In the genomic region with DNA sequence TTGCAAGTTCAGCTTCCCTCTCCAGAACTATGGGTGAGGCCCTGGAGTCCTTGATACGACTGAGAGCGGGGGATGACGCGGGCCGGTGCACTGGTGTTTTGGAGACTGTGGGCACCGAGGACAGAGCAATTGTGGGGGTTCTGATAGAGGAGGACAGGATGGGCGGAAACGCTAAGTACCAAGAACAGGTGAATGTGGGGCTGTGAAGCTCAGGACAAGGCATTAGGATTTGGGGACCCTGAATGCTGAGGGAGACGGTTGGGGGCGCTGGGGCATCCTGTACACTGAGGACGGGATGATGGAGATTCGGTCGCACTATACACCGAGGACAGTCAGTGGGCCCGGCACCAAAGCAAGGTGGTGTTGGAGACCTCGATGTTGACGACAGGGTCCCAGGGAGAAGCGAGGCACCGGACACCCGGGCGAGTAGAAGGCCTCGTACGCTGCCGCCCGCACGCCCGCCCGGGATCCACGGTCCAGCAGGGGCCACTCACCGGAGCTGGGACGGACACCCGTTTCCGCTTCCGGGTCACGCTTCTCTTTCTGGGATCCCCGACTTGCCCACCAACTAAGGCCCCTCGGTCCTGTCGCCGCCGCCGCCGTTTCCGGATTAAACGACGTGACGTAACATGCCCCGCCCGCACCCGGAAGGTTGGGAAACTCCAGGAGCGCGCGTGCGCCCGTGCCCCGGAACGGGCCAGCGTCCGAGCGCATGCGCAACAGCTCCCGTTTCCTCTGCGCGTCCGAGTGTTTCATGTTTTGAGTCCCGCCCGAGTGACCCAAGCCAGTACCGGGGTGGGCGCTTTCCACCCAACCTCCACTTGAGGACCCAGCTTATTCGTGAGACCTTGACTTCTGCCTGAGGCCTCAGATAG, we compare ENCODE assay signal across 8 cellular contexts. TPM values are rescaled to one million over a fixed set of nuclear protein-coding genes. Genes with fewer than 3 reads are reported as not detected.
DNase-seq lines count a peak whose midpoint lies in the region; ATAC-seq, FAIRE-seq and TF ChIP-seq lines count a peak whose summit lies in the region.

Gene CHMP2A (minus strand): TSS at position 612 of the 875 bp plus-strand sequence. CDS start 893 bp downstream, outside the sequence.

- peaks cover 42% of the 10 kb centered on the region for H3K36me3 ChIP-seq in IMR-90 (ENCODE audit: control insufficient read depth, insufficient read depth, low read length)

- H2AK9ac ChIP-seq in IMR-90 (replicated peaks; ENCODE audit: low read depth, low read length, poor library complexity) = peak within 1 kb of the TSS; percentile 100

- dilution Hi-C loops in IMR-90 (cut with HindIII; ENCODE audit: low sequenced_read_pairs, unreplicated experiment) = no loop called here

- ATAC-seq in IMR-90 (ENCODE audit: low read depth) = peak; percentile 30
- ATAC-seq in esophagus mucosa = peak; percentile 60
- ATAC-seq in naive B cell (ENCODE audit: low read depth in 2 of 2) = peak; percentile 37 to 48
- ATAC-seq in stimulated activated memory B cell treated with anti-CD40 and anti-IgM and Interleukin-4, amounts not matched to agents 10 μg/mL and 1 μg/mL and 100 μg/mL, for 72 hours = peak; percentile 65

- peak within 1 kb of the TSS; percentile 97 to 99 for H4K8ac ChIP-seq in IMR-90 (ENCODE audit: low read depth in 2 of 2, low read length in 2 of 2)

- peak within 1 kb of the TSS; percentile 97 for H3K14ac ChIP-seq in IMR-90 (replicated peaks; ENCODE audit: low read depth, low read length)

- H3K4ac ChIP-seq in IMR-90 (ENCODE audit: low read depth, low read length) = peak within 1 kb of the TSS; percentile 95

- no peaks in the 10 kb centered on the region for H3K9me3 Mint-ChIP-seq in naive B cell
- H3K9me3 Mint-ChIP-seq in stimulated activated memory B cell treated with anti-CD40 and anti-IgM and Interleukin-4, amounts not matched to agents 10 μg/mL and 1 μg/mL and 100 μg/mL, for 72 hours = no peaks in the 10 kb centered on the region

- H2AK5ac ChIP-seq in IMR-90 (ENCODE audit: low read depth, low read length) = peak within 1 kb of the TSS; percentile 96

- peak within 1 kb of the TSS; percentile 49 for H2BK120ac ChIP-seq in IMR-90 (ENCODE audit: low read depth, low read length)

- H3K9me1 ChIP-seq in IMR-90 (ENCODE audit: insufficient read depth, low read length) = peaks cover 19% of the 10 kb centered on the region

- CTCF ChIA-PET in IMR-90 (lab: Yijun Ruan, JAX) = no interaction called here

- peak within 1 kb of the TSS; percentile 99 for H3K27ac ChIP-seq in 22Rv1
- peak within 1 kb of the TSS; percentile 82 for H3K27ac ChIP-seq in IMR-90 (ENCODE audit: insufficient read depth, low read length)

- TF ChIP-seq POLR2A in IMR-90 (IDR thresholded peaks at IDR 0.05; ENCODE audit: low read depth, low read length) = peak; percentile 63

- H3K9ac ChIP-seq in IMR-90 (ENCODE audit: low read depth, low read length) = peak within 1 kb of the TSS; percentile 74

- peaks cover 57 to 67% (median 65%) of the 10 kb centered on the region in 3 donors for H3K4me1 Mint-ChIP-seq in naive B cell
- H3K4me1 Mint-ChIP-seq in stimulated activated memory B cell treated with anti-CD40 and anti-IgM and Interleukin-4, amounts not matched to agents 10 μg/mL and 1 μg/mL and 100 μg/mL, for 72 hours = peaks cover 58% of the 10 kb centered on the region

- H3K56ac ChIP-seq in IMR-90 (ENCODE audit: extremely low read depth, insufficient read depth, low read length) = peak within 1 kb of the TSS; percentile 40

- DNase-seq in GM19239 (ENCODE audit: insufficient read length, low spot score) (peak; percentile 87), IMR-90 (peak; percentile 95), naive B cell (peak; percentile 98), MV-4-11 (lab: John Stamatoyannopoulos, UW) (no peak)
- DNase-seq in activated CD8-positive, alpha-beta memory T cell treated with anti-CD3 and anti-CD28 coated beads, Interleukin-2, amount 50 U/mL, for 4 hours = peak; percentile 98

- H4K91ac ChIP-seq in IMR-90 (ENCODE audit: insufficient read depth, low read depth, low read length) = peak within 1 kb of the TSS; percentile 91

- 2% methylated on average over 48 of the region's 69 CpGs; no CpG with 5 or more reads in 1 of the 2 experiments for WGBS in IMR-90 (ENCODE audit: extremely low coverage in 2 of 2, insufficient read length in 1 of 2), 2 experiments

- intact Hi-C loops in IMR-90 (cut with micrococcal nuclease) = no loop called here

- peaks cover 19% of the 10 kb centered on the region for H3K4me1 ChIP-seq in IMR-90 (ENCODE audit: control insufficient read depth, insufficient read depth, low read length)

- TF ChIP-seq RAD21 in IMR-90 (IDR thresholded peaks at IDR 0.05; ENCODE audit: low read length) = 0 out of 2 replicates have a peak, but pooled peaks have one; percentile 10

- H3K23ac ChIP-seq in IMR-90 (ENCODE audit: low read depth, low read length) = peak within 1 kb of the TSS; percentile 86

- no peaks in the 10 kb centered on the region for H3K27me3 ChIP-seq in IMR-90 (ENCODE audit: control insufficient read depth, insufficient read depth, low read length)

- POLR2A ChIA-PET in IMR-90 (lab: Charles Lee; ENCODE audit: unreplicated experiment) = interaction anchor here (0.6 kb wide), 1 partner anchor 11 kb away, joined by 3 read pairs; the partner anchor contains the start of gene TRIM28

- H4K5ac ChIP-seq in IMR-90 (ENCODE audit: low read depth, low read length) = peak within 1 kb of the TSS; percentile 80

- H3K36me3 Mint-ChIP-seq in naive B cell = peaks cover 0 to 33% of the 10 kb centered on the region in 2 donors
- H3K36me3 Mint-ChIP-seq in stimulated activated memory B cell treated with anti-CD40 and anti-IgM and Interleukin-4, amounts not matched to agents 10 μg/mL and 1 μg/mL and 100 μg/mL, for 72 hours = peaks cover 60% of the 10 kb centered on the region

- H2AFZ ChIP-seq in IMR-90 (replicated peaks; ENCODE audit: low read length, poor library complexity) = peak within 1 kb of the TSS; percentile 96

- no peak within 1 kb of the TSS for H2BK15ac ChIP-seq in IMR-90 (ENCODE audit: low read depth, low read length)

- no peaks in the 10 kb centered on the region for H3K27me3 Mint-ChIP-seq in naive B cell
- no peaks in the 10 kb centered on the region for H3K27me3 Mint-ChIP-seq in stimulated activated memory B cell treated with anti-CD40 and anti-IgM and Interleukin-4, amounts not matched to agents 10 μg/mL and 1 μg/mL and 100 μg/mL, for 72 hours

- no TSS peak for BruUV-seq in IMR-90 (replicated peaks; lab: Mats Ljungman, UMichigan)

- peak within 1 kb of the TSS; percentile 91 to 99 (median 96) for H3K4me3 Mint-ChIP-seq in naive B cell
- H3K4me3 Mint-ChIP-seq in stimulated activated memory B cell treated with anti-CD40 and anti-IgM and Interleukin-4, amounts not matched to agents 10 μg/mL and 1 μg/mL and 100 μg/mL, for 72 hours = peak within 1 kb of the TSS; percentile 89

- H2BK20ac ChIP-seq in IMR-90 (ENCODE audit: low read depth, low read length) = no peak within 1 kb of the TSS

- peak within 1 kb of the TSS; percentile 55 for H3K4me3 ChIP-seq in IMR-90 (ENCODE audit: insufficient read depth, low read depth, low read length)

- H4K20me1 ChIP-seq in IMR-90 (ENCODE audit: insufficient read depth, low read length) = peaks cover 33% of the 10 kb centered on the region

- FAIRE-seq in GM19239 (lab: Jason Lieb, UNC) = peak; percentile 97

- peak within 1 kb of the TSS; percentile 30; the same call in 1 of the 2 replicates for H3K18ac ChIP-seq in IMR-90 (ENCODE audit: low read depth, low read length)

- peak within 1 kb of the TSS; percentile 90 for H3K4me2 ChIP-seq in IMR-90 (ENCODE audit: low read depth, low read length)

- H2BK5ac ChIP-seq in IMR-90 (ENCODE audit: low read depth, low read length, poor library complexity, severe bottlenecking) = peak within 1 kb of the TSS; percentile 81

- TF ChIP-seq CTCF in 22Rv1 (IDR thresholded peaks at IDR 0.05) (no peak), IMR-90 (conservative IDR thresholded peaks at IDR 0.05; ENCODE audit: low read depth, low read length) (no peak)

- H3K9me3 ChIP-seq in IMR-90 (ENCODE audit: control insufficient read depth, insufficient read depth, low read length) = no peaks in the 10 kb centered on the region

- peak within 1 kb of the TSS; percentile 98 to 100 (median 100) for H3K27ac Mint-ChIP-seq in naive B cell
- H3K27ac Mint-ChIP-seq in stimulated activated memory B cell treated with anti-CD40 and anti-IgM and Interleukin-4, amounts not matched to agents 10 μg/mL and 1 μg/mL and 100 μg/mL, for 72 hours = peak within 1 kb of the TSS; percentile 100

- in situ Hi-C loops in IMR-90 (cut with MboI; ENCODE audit: low sequenced_read_pairs) = no loop called here

- peaks cover 21 to 66% of the 10 kb centered on the region in 2 experiments for H3K79me1 ChIP-seq in IMR-90 (ENCODE audit: low read depth in 1 of 2, low read length in 2 of 2)

TF ChIP-seq in IMR-90, 13 proteins besides CTCF, POLR2A, EP300 and RAD21 (continues in another document):
- TF ChIP-seq RCOR1 (IDR thresholded peaks at IDR 0.05; ENCODE audit: insufficient replicate concordance, low read length) (no peak), CEBPB (IDR thresholded peaks at IDR 0.05; ENCODE audit: low read depth, low read length) (peak; percentile 97), MAZ (IDR thresholded peaks at IDR 0.05; ENCODE audit: borderline replicate concordance, low read depth, low read length) (peak; percentile 98), MAFK (IDR thresholded peaks at IDR 0.05; ENCODE audit: low read depth, low read length) (no peak), CHD1 (IDR thresholded peaks at IDR 0.05; ENCODE audit: low read depth, low read length) (no peak), MXI1 (IDR thresholded peaks at IDR 0.05; ENCODE audit: borderline replicate concordance, low read depth, low read length) (peak; percentile 29; the same call in 1 of the 2 replicates)
- TF ChIP-seq, protein P1, sequence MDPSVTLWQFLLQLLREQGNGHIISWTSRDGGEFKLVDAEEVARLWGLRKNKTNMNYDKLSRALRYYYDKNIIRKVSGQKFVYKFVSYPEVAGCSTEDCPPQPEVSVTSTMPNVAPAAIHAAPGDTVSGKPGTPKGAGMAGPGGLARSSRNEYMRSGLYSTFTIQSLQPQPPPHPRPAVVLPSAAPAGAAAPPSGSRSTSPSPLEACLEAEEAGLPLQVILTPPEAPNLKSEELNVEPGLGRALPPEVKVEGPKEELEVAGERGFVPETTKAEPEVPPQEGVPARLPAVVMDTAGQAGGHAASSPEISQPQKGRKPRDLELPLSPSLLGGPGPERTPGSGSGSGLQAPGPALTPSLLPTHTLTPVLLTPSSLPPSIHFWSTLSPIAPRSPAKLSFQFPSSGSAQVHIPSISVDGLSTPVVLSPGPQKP (IDR thresholded peaks at IDR 0.05; ENCODE audit: borderline replicate concordance, low read depth, low read length) = no peak

RNA-seq across cellular contexts. Expression of gene CHMP2A, which starts in this region (rescaled TPM):
- 105 and 128 TPM in 2 replicates for total RNA-seq in IMR-90 (2012; rRNA removed)
- polyA plus RNA-seq in IMR-90 (2012; rRNA removed) = 183 and 202 TPM in 2 replicates
- 206 and 255 TPM in 2 replicates for polyA plus RNA-seq in IMR-90 (2012; cell fraction: cytosol; rRNA removed)
- polyA plus RNA-seq in IMR-90 (2012; cell fraction: nucleus; rRNA removed; ENCODE audit: low replicate concordance) = 88.8 and 142 TPM in 2 replicates
- 98.8 TPM for total RNA-seq in esophagus mucosa
- polyA plus RNA-seq in naive B cell (ENCODE audit: low read depth in 6 of 6) = 100 to 1,000 TPM; 109 to 169 (median 122) TPM
